ENCODE assay signal across 2 cellular contexts in the genomic region with DNA sequence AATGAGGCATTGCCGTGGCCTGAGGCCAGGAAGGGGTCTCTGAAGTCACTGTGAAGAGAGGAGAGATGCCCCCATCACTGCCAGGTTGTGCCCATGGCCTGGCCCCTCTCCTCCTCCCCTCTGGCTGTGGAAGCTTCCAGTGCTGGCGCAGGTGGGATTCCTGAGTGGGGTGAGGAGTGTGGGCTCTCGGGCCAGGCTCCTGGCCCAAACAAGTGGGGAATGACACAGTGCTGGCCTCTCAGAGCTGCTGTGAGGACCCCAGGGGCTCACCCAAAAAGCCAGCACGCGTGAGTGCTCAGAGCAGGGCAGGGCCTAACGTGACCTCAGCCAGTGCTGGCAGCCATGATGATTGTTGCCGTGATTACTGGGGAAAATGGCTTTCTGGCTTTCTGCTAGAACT.
TF ChIP-seq lines count a peak whose summit lies in the region.

No MANE protein-coding gene starts in this region.

TF ChIP-seq in HepG2, 621 proteins besides CTCF, POLR2A, EP300 and RAD21:
- no peak for TF ChIP-seq CBFB (CRISPR knock-in tag; IDR thresholded peaks at IDR 0.05)
- TF ChIP-seq ZNF891 (CRISPR knock-in tag; IDR thresholded peaks at IDR 0.05): peak; percentile 82
- TF ChIP-seq NRL (CRISPR knock-in tag; IDR thresholded peaks at IDR 0.05; ENCODE audit: borderline replicate concordance): 0 out of 2 replicates have a peak, but pooled peaks have one; percentile 49

TF ChIP-seq in GM23338, 12 proteins besides CTCF, POLR2A, EP300 and RAD21:
- TF ChIP-seq EZH2 (IDR thresholded peaks at IDR 0.05; ENCODE audit: low read depth, unreplicated experiment) (no peak), ZNF331 (CRISPR knock-in tag; IDR thresholded peaks at IDR 0.05; ENCODE audit: low read depth) (no peak), NANOG (IDR thresholded peaks at IDR 0.05; ENCODE audit: borderline replicate concordance) (no peak), CREB1 (CRISPR knock-in tag; IDR thresholded peaks at IDR 0.05; ENCODE audit: low read depth) (no peak), JUNB (IDR thresholded peaks at IDR 0.05; ENCODE audit: unreplicated experiment) (no peak)
- TF ChIP-seq, protein P1, sequence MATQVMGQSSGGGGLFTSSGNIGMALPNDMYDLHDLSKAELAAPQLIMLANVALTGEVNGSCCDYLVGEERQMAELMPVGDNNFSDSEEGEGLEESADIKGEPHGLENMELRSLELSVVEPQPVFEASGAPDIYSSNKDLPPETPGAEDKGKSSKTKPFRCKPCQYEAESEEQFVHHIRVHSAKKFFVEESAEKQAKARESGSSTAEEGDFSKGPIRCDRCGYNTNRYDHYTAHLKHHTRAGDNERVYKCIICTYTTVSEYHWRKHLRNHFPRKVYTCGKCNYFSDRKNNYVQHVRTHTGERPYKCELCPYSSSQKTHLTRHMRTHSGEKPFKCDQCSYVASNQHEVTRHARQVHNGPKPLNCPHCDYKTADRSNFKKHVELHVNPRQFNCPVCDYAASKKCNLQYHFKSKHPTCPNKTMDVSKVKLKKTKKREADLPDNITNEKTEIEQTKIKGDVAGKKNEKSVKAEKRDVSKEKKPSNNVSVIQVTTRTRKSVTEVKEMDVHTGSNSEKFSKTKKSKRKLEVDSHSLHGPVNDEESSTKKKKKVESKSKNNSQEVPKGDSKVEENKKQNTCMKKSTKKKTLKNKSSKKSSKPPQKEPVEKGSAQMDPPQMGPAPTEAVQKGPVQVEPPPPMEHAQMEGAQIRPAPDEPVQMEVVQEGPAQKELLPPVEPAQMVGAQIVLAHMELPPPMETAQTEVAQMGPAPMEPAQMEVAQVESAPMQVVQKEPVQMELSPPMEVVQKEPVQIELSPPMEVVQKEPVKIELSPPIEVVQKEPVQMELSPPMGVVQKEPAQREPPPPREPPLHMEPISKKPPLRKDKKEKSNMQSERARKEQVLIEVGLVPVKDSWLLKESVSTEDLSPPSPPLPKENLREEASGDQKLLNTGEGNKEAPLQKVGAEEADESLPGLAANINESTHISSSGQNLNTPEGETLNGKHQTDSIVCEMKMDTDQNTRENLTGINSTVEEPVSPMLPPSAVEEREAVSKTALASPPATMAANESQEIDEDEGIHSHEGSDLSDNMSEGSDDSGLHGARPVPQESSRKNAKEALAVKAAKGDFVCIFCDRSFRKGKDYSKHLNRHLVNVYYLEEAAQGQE (IDR thresholded peaks at IDR 0.05; ENCODE audit: unreplicated experiment): no peak
- TF ChIP-seq, protein P2, sequence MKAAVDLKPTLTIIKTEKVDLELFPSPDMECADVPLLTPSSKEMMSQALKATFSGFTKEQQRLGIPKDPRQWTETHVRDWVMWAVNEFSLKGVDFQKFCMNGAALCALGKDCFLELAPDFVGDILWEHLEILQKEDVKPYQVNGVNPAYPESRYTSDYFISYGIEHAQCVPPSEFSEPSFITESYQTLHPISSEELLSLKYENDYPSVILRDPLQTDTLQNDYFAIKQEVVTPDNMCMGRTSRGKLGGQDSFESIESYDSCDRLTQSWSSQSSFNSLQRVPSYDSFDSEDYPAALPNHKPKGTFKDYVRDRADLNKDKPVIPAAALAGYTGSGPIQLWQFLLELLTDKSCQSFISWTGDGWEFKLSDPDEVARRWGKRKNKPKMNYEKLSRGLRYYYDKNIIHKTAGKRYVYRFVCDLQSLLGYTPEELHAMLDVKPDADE (IDR thresholded peaks at IDR 0.05): no peak
- TF ChIP-seq, protein P3, sequence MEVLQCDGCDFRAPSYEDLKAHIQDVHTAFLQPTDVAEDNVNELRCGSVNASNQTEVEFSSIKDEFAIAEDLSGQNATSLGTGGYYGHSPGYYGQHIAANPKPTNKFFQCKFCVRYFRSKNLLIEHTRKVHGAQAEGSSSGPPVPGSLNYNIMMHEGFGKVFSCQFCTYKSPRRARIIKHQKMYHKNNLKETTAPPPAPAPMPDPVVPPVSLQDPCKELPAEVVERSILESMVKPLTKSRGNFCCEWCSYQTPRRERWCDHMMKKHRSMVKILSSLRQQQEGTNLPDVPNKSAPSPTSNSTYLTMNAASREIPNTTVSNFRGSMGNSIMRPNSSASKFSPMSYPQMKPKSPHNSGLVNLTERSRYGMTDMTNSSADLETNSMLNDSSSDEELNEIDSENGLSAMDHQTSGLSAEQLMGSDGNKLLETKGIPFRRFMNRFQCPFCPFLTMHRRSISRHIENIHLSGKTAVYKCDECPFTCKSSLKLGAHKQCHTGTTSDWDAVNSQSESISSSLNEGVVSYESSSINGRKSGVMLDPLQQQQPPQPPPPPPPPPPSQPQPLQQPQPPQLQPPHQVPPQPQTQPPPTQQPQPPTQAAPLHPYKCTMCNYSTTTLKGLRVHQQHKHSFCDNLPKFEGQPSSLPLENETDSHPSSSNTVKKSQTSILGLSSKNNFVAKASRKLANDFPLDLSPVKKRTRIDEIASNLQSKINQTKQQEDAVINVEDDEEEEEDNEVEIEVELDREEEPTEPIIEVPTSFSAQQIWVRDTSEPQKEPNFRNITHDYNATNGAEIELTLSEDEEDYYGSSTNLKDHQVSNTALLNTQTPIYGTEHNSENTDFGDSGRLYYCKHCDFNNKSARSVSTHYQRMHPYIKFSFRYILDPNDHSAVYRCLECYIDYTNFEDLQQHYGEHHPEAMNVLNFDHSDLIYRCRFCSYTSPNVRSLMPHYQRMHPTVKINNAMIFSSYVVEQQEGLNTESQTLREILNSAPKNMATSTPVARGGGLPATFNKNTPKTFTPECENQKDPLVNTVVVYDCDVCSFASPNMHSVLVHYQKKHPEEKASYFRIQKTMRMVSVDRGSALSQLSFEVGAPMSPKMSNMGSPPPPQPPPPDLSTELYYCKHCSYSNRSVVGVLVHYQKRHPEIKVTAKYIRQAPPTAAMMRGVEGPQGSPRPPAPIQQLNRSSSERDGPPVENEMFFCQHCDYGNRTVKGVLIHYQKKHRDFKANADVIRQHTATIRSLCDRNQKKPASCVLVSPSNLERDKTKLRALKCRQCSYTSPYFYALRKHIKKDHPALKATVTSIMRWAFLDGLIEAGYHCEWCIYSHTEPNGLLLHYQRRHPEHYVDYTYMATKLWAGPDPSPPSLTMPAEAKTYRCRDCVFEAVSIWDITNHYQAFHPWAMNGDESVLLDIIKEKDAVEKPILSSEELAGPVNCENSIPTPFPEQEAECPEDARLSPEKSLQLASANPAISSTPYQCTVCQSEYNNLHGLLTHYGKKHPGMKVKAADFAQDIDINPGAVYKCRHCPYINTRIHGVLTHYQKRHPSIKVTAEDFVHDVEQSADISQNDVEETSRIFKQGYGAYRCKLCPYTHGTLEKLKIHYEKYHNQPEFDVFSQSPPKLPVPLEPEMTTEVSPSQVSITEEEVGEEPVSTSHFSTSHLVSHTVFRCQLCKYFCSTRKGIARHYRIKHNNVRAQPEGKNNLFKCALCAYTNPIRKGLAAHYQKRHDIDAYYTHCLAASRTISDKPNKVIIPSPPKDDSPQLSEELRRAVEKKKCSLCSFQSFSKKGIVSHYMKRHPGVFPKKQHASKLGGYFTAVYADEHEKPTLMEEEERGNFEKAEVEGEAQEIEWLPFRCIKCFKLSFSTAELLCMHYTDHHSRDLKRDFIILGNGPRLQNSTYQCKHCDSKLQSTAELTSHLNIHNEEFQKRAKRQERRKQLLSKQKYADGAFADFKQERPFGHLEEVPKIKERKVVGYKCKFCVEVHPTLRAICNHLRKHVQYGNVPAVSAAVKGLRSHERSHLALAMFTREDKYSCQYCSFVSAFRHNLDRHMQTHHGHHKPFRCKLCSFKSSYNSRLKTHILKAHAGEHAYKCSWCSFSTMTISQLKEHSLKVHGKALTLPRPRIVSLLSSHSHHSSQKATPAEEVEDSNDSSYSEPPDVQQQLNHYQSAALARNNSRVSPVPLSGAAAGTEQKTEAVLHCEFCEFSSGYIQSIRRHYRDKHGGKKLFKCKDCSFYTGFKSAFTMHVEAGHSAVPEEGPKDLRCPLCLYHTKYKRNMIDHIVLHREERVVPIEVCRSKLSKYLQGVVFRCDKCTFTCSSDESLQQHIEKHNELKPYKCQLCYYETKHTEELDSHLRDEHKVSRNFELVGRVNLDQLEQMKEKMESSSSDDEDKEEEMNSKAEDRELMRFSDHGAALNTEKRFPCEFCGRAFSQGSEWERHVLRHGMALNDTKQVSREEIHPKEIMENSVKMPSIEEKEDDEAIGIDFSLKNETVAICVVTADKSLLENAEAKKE (CRISPR knock-in tag; IDR thresholded peaks at IDR 0.05): no peak
TF ChIP-seq in GM23338: peak in this region for 0.
